Comparison of ENCODE assay signal across 15 cellular contexts in the genomic region with DNA sequence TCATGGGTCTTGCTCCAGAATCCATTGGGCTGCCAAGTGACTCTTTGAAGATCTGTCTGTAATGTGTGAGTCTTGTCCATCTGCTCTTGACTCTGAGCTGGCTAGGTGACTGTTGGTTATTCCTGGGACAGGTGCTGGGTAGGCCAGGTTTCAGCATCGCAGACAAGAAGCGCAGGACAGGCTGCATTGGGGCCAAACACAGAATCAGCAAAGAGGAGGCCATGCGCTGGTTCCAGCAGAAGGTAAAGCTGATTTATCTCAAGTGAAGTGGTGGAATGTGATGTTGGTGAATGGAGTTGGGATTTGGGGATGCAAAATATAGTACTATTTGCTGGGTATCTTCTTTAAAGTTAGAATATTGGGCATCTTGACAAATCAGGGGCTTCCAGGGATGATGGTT. TPM values are rescaled to one million over a fixed set of nuclear protein-coding genes. Genes with fewer than 3 reads are reported as not detected.
DNase-seq lines count a peak whose midpoint lies in the region; ATAC-seq and TF ChIP-seq lines count a peak whose summit lies in the region.
"Had no signal": no experiment of that assay in that cellular context is flagged by ENCODE, and none has a peak within 500 bp of the region (broad histone marks: within the 10 kb centered on the region; RNA-seq: fewer than 3 reads in every experiment).

No MANE protein-coding gene starts in this region.

- in situ Hi-C loops in gastrocnemius medialis (cut with MboI; ENCODE audit: low sequenced_read_pairs in 4 of 4), result no loop called here

- intact Hi-C loops in gastrocnemius medialis (cut with DNase I; ENCODE audit: low total_unique reads), result loop anchor here (10.0 kb wide), 1 partner anchor 169 kb away; the partner anchor contains the start of gene FUCA1

- H3K4me1 Mint-ChIP-seq in T-helper 2 cell treated with Interferon-gamma antibody and Interleukin-4, amounts not matched to agents 5 μg/mL and 100 μg/mL, for 36 hours (ENCODE audit: low read depth), result peaks cover 37% of the 10 kb centered on the region
- H3K4me1 Mint-ChIP-seq in effector memory CD8-positive, alpha-beta T cell (ENCODE audit: low read depth in 2 of 2), result peaks cover 46 to 68% of the 10 kb centered on the region in 2 donors

- ATAC-seq in effector memory CD8-positive, alpha-beta T cell (replicated peaks), result no peak
- no peak for ATAC-seq in gastrocnemius medialis
- no peak for ATAC-seq in GM21381 (IDR thresholded peaks at IDR 0.05; ENCODE audit: unreplicated experiment)
- ATAC-seq: gastroesophageal sphincter, right cardiac atrium had no signal

- WGBS in tibial nerve, 2 donors, result 89 to 95% methylated on average over 3 of the region's 3 CpGs

- H3K4me3 Mint-ChIP-seq in T-helper 2 cell treated with Interferon-gamma antibody and Interleukin-4, amounts not matched to agents 5 μg/mL and 100 μg/mL, for 36 hours, result peak overlapping the region; percentile 28
- no peak overlapping the region for H3K4me3 Mint-ChIP-seq in effector memory CD8-positive, alpha-beta T cell

- H3K9me3 ChIP-seq in MG63, result no peaks in the 10 kb centered on the region
- no peaks in the 10 kb centered on the region for H3K9me3 ChIP-seq in gastrocnemius medialis
- H3K9me3 ChIP-seq in tibial nerve, result no peaks in the 10 kb centered on the region
- H3K9me3 ChIP-seq: gastroesophageal sphincter, thoracic aorta had no signal

- no peak for DNase-seq in T-helper 2 cell treated with Interferon-gamma antibody and Interleukin-4, amounts not matched to agents 5 μg/mL and 100 μg/mL, for 36 hours (ENCODE audit: low spot score)
- DNase-seq in T-helper 2 cell, result no peak
- no peak for DNase-seq in MG63
- no peak for DNase-seq in effector memory CD8-positive, alpha-beta T cell
- no peak for DNase-seq in gastrocnemius medialis
- no peak for DNase-seq in tibial nerve (ENCODE audit: low spot score in 2 of 2)
- no peak for DNase-seq in stimulated activated CD8-positive, alpha-beta memory T cell treated with anti-CD3 and anti-CD28 coated beads, Interleukin-4, amount 100 ng/mL, for 48 hours
- DNase-seq: 8988T, NCI-H1694, NCI-H69, right cardiac atrium had no signal

- no peak overlapping the region for H3K27ac Mint-ChIP-seq in T-helper 2 cell treated with Interferon-gamma antibody and Interleukin-4, amounts not matched to agents 5 μg/mL and 100 μg/mL, for 36 hours
- peak overlapping the region; percentile 15 to 49 for H3K27ac Mint-ChIP-seq in effector memory CD8-positive, alpha-beta T cell
- H3K27ac Mint-ChIP-seq: IgD-negative memory B cell had no signal

- TF ChIP-seq CTCF in gastrocnemius medialis (IDR thresholded peaks at IDR 0.05 in 4 of 5, conservative IDR thresholded peaks at IDR 0.05 in 1 of 5), result no peak
- TF ChIP-seq CTCF in tibial nerve (IDR thresholded peaks at IDR 0.05), result no peak

- no peak for TF ChIP-seq EP300 in tibial nerve (IDR thresholded peaks at IDR 0.05)

- H3K36me3 Mint-ChIP-seq in T-helper 2 cell treated with Interferon-gamma antibody and Interleukin-4, amounts not matched to agents 5 μg/mL and 100 μg/mL, for 36 hours (ENCODE audit: low read depth), result peaks cover 80% of the 10 kb centered on the region
- peaks cover 90% of the 10 kb centered on the region for H3K36me3 Mint-ChIP-seq in effector memory CD8-positive, alpha-beta T cell (ENCODE audit: insufficient read depth)
- H3K36me3 Mint-ChIP-seq: IgD-negative memory B cell had no signal

- H3K27ac ChIP-seq in gastrocnemius medialis (peak overlapping the region; percentile 35 to 93 (median 58)), tibial nerve (no peak overlapping the region)
- H3K27ac ChIP-seq: gastroesophageal sphincter, thoracic aorta had no signal

- H3K9me3 Mint-ChIP-seq in T-helper 2 cell treated with Interferon-gamma antibody and Interleukin-4, amounts not matched to agents 5 μg/mL and 100 μg/mL, for 36 hours, result no peaks in the 10 kb centered on the region
- H3K9me3 Mint-ChIP-seq in effector memory CD8-positive, alpha-beta T cell, result no peaks in the 10 kb centered on the region
- H3K9me3 Mint-ChIP-seq: IgD-negative memory B cell had no signal

- H3K4me3 ChIP-seq in MG63 (peak overlapping the region; percentile 4; the same call in 1 of the 2 replicates), gastrocnemius medialis (no peak overlapping the region), tibial nerve (no peak overlapping the region)
- H3K4me3 ChIP-seq: gastroesophageal sphincter, thoracic aorta had no signal

- no peaks in the 10 kb centered on the region for H3K27me3 Mint-ChIP-seq in T-helper 2 cell treated with Interferon-gamma antibody and Interleukin-4, amounts not matched to agents 5 μg/mL and 100 μg/mL, for 36 hours (ENCODE audit: low read depth)
- no peaks in the 10 kb centered on the region for H3K27me3 Mint-ChIP-seq in effector memory CD8-positive, alpha-beta T cell
- H3K27me3 Mint-ChIP-seq: IgD-negative memory B cell had no signal

- H3K27me3 ChIP-seq in MG63 (no peaks in the 10 kb centered on the region), gastrocnemius medialis (no peaks in the 10 kb centered on the region), tibial nerve (no peaks in the 10 kb centered on the region)
- H3K27me3 ChIP-seq: gastroesophageal sphincter had no signal

- TF ChIP-seq POLR2A in gastrocnemius medialis (IDR thresholded peaks at IDR 0.05) (no peak), tibial nerve (IDR thresholded peaks at IDR 0.05) (no peak)

- H3K4me1 ChIP-seq in gastrocnemius medialis (peaks cover 55 to 62% of the 10 kb centered on the region in 2 donors), tibial nerve (peaks cover 8 to 72% (median 27%) of the 10 kb centered on the region in 4 donors)

- H3K36me3 ChIP-seq in MG63 (peaks cover 87% of the 10 kb centered on the region), gastrocnemius medialis (peaks cover 5 to 64% of the 10 kb centered on the region in 2 donors), tibial nerve (peaks cover 0 to 76% (median 46%) of the 10 kb centered on the region in 3 donors)

RNA-seq across cellular contexts. Expression of gene RPL11, which starts 4.1 kb away (rescaled TPM):
- 858 and 903 TPM in 2 replicates for total RNA-seq in MG63 (2014; rRNA removed; shearing (Covaris generic); ENCODE audit: low replicate concordance)
- total RNA-seq in gastrocnemius medialis (100 to 1,000 TPM; 302 to 593 (median 504) TPM), tibial nerve (100 to 1,000 TPM; 739 to 843 (median 765) TPM)

RNA-seq across cellular contexts. Expression of gene ELOA, which starts 47.6 kb away (rescaled TPM):
- total RNA-seq in MG63 (2014; rRNA removed; shearing (Covaris generic); ENCODE audit: low replicate concordance), result 32.8 and 35.6 TPM in 2 replicates
- total RNA-seq in gastrocnemius medialis, result 10 to 100 TPM; 44.7 to 73.0 (median 59.0) TPM
- total RNA-seq in tibial nerve, result 10 to 100 TPM; 21.4 to 32.7 (median 23.7) TPM

Comparison
In these comparisons a context has a peak if more than half of its experiments do, and no peak if none do; other contexts are left out.
1. H3K27ac ChIP-seq: peak in gastrocnemius medialis (4 of 4); none in tibial nerve (0 of 4).